7 cellular contexts compared by ENCODE assay signal in the genomic region with DNA sequence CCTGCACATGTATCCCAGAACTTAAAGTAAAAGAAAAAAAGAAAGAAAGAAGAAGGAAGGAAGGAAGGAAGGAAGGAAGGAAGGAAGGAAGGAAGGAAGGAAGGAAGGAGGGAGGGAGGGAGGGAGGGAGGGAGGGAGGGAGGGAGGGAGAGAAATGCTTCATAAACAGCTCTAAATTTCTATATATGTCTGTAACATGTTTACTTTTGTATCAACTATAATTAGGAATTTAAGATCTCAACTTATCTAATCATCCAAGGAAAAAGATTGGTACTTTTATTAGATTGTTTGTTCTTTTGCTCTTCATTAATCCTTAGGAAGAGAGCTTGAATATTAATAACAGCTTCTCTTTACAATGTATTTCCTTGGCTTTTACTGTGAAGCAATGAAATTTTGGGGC.
"Had no signal": no experiment of that assay in that cellular context is flagged by ENCODE, and none has a peak within 500 bp of the region (broad histone marks: within the 10 kb centered on the region; RNA-seq: fewer than 3 reads in every experiment).

No MANE protein-coding gene starts in this region.

- H3K27ac ChIP-seq: HL-60, KMS-11 had no signal

- H3K4me3 ChIP-seq: K562 had no signal

- DNase-seq: IMR-90, KBM-7, KG1 had no signal

- H3K4me2 ChIP-seq: KMS-11 had no signal

- FAIRE-seq: HTR-8/SVneo, K562 had no signal

- H3K9ac ChIP-seq: KMS-11 had no signal

- ATAC-seq: K562 had no signal
